8 cellular contexts compared by ENCODE assay signal in the genomic region with DNA sequence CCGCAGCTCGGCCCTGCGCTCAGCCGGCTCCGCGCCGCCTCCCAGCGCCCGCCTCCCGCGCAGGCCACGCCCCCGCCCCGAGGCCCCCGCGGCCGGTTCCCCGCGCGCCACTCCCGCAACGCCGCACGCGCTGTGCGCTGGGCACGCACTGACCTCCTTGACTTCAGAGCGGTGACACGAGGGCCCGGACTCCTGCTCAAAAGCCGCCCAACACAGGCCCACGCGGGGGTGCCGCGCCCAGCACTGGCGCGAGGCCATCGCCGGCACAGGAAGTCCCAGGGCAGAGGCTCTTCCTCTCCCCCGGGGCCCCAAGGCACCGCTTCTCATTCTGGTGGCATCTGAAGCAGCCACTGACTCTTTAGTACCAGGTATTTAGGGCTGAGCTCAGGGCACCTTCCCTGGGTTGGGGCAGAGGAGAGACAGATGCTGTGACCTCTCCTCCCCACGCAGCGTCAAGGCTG. TPM values are rescaled to one million over a fixed set of nuclear protein-coding genes. Genes with fewer than 3 reads are reported as not detected.
A peak's percentile ranks its signal among the peaks of the same experiment; 100 is the strongest.
DNase-seq lines count a peak whose midpoint lies in the region; ATAC-seq, FAIRE-seq and TF ChIP-seq lines count a peak whose summit lies in the region.

No MANE protein-coding gene starts in this region.

- H3K9ac ChIP-seq in HepG2 (ENCODE audit: insufficient read depth, low read depth, low read length), result peak overlapping the region; percentile 57

- FAIRE-seq in HepG2 (lab: Jason Lieb, UNC), result no peak

- H2AFZ ChIP-seq in HepG2 (ENCODE audit: low read length), result no peak overlapping the region

- H3K27ac ChIP-seq in DOHH2 (ENCODE audit: low read depth, low read length) (no peak overlapping the region), HepG2 (ENCODE audit: extremely low read length, insufficient read depth, low read length) (no peak overlapping the region)

- BruUV-seq in HepG2 (replicated peaks; lab: Mats Ljungman, UMichigan), result no TSS peak

- H4K20me1 ChIP-seq in DOHH2 (ENCODE audit: control insufficient read depth, insufficient read depth, low read depth, low read length), result peaks cover 5% of the 10 kb centered on the region
- peaks cover 8% of the 10 kb centered on the region for H4K20me1 ChIP-seq in HepG2 (ENCODE audit: insufficient read depth, low read length)

- H3K27me3 ChIP-seq in DOHH2 (ENCODE audit: control insufficient read depth, low read length), result no peaks in the 10 kb centered on the region
- 0 out of 5 replicates have a peak, but pooled peaks cover 0 to 8% of the 10 kb centered on the region in 2 experiments for H3K27me3 ChIP-seq in HepG2 (ENCODE audit: control insufficient read depth in 1 of 2, insufficient read depth in 2 of 2, low read length in 2 of 2)

- peaks cover 9% of the 10 kb centered on the region; the same call in 1 of the 2 replicates for H3F3A ChIP-seq in DOHH2 (ENCODE audit: control insufficient read depth, insufficient read depth)

- H3K9me3 ChIP-seq in DOHH2 (ENCODE audit: control insufficient read depth, insufficient read depth, low read length), result no peaks in the 10 kb centered on the region
- H3K9me3 ChIP-seq in HepG2 (ENCODE audit: low read length), result no peaks in the 10 kb centered on the region

- WGBS in HepG2 (ENCODE audit: low lambda C conversion rate), result 0% methylated on average over 2 of the region's 43 CpGs

- H3K4me1 ChIP-seq in DOHH2 (ENCODE audit: control insufficient read depth, low read length) (peaks cover 36% of the 10 kb centered on the region), HepG2 (ENCODE audit: insufficient read depth, low read length) (peaks cover 65% of the 10 kb centered on the region)

- TF ChIP-seq EP300 in HepG2 (IDR thresholded peaks at IDR 0.05; ENCODE audit: low read depth in 2 of 2, low read length in 2 of 2) (no peak), HepG2 (CRISPR knock-in tag; IDR thresholded peaks at IDR 0.05; ENCODE audit: borderline replicate concordance) (no peak)

- peak; percentile 46 for ATAC-seq in GM21529 (IDR thresholded peaks at IDR 0.05; ENCODE audit: unreplicated experiment)
- peak; percentile 42 for ATAC-seq in HepG2

- CTCF ChIA-PET in HepG2 (lab: Yijun Ruan, JAX; ENCODE audit: low intra/inter-chr PET ratio, low total read pairs), result interaction anchor here (1.3 to 6.1 kb wide), 3 partner anchors 14 to 35 kb away, joined by 4 to 81 read pairs (median 5); no protein-coding TSS in a partner anchor

- H3K4me2 ChIP-seq in DOHH2 (ENCODE audit: low read length) (peak overlapping the region; percentile 99), HepG2 (ENCODE audit: low read depth, low read length) (peak overlapping the region; percentile 100)

- TF ChIP-seq POLR2A in HepG2 (IDR thresholded peaks at IDR 0.05; ENCODE audit: insufficient read depth in 1 of 2, low read depth in 2 of 2, low read length in 2 of 2), result no peak

- DNase-seq in LoVo (ENCODE audit: low spot score) (peak; percentile 45), cerebellar cortex (ENCODE audit: low spot score) (peak; percentile 58), HepG2 (ENCODE audit: low spot score) (no peak), cortex of kidney (lab: John Stamatoyannopoulos, UW) (no peak)
- peak; percentile 31 for DNase-seq in activated CD4-positive, CD25-positive, alpha-beta regulatory T cell treated with anti-CD3 and anti-CD28 coated beads, Interleukin-2, amount 50 U/mL, for 16 hours (ENCODE audit: low read depth, low spot score)
- DNase-seq in stimulated activated CD4-positive, alpha-beta T cell treated with anti-CD3 and anti-CD28 coated beads, Interleukin-4, amount 100 ng/mL, for 4 hours, result peak; percentile 50 to 69

- POLR2A ChIA-PET in HepG2 (lab: Yijun Ruan, JAX), result interaction anchor here (1.0 kb wide), 1 partner anchor 17 kb away, joined by 3 read pairs; no protein-coding TSS in a partner anchor

- intact Hi-C loops in HepG2 (cut with micrococcal nuclease; ENCODE audit: unreplicated experiment), result loop anchor here (2.0 kb wide), 1 partner anchor 19 kb away; no protein-coding TSS in a partner anchor

- in situ Hi-C loops in HepG2 (cut with HindIII; ENCODE audit: extremely low pct_ligation_motif_present, low pct_unique_long_range_greater_than_20kb), result no loop called here

- no peaks in the 10 kb centered on the region for H3K36me3 ChIP-seq in DOHH2 (ENCODE audit: control insufficient read depth, low read length)
- H3K36me3 ChIP-seq in HepG2 (replicated peaks in 1 of 2; ENCODE audit: control insufficient read depth in 1 of 2, insufficient read depth in 2 of 2, low read length in 2 of 2), result no peaks in the 10 kb centered on the region

- H3K4me3 ChIP-seq in DOHH2 (ENCODE audit: low read length) (peak overlapping the region; percentile 85), HepG2 (replicated peaks in 1 of 3; ENCODE audit: insufficient read depth in 1 of 3, low read depth in 2 of 3, low read length in 3 of 3) (peak overlapping the region; percentile 51 to 78 (median 69))

- TF ChIP-seq RAD21 in HepG2 (CRISPR knock-in tag; IDR thresholded peaks at IDR 0.05), result no peak

- H3K79me2 ChIP-seq in DOHH2 (ENCODE audit: control insufficient read depth, low read length) (no peaks in the 10 kb centered on the region), HepG2 (ENCODE audit: insufficient read depth, low read length) (no peaks in the 10 kb centered on the region)

- H3K9me2 ChIP-seq in DOHH2 (replicated peaks; ENCODE audit: control insufficient read depth, low read length), result no peaks in the 10 kb centered on the region

- TF ChIP-seq CTCF in DOHH2 (IDR thresholded peaks at IDR 0.05; ENCODE audit: low read depth, low read length, poor library complexity, severe bottlenecking) (no peak), HepG2 (CRISPR knock-in tag; IDR thresholded peaks at IDR 0.05) (no peak)

TF ChIP-seq in HepG2, 621 proteins besides CTCF, POLR2A, EP300 and RAD21 (continues in another document):
- TF ChIP-seq GABPA (IDR thresholded peaks at IDR 0.05; ENCODE audit: low read depth, low read length) (no peak), GABPA (CRISPR knock-in tag; IDR thresholded peaks at IDR 0.05; ENCODE audit: low read depth) (0 out of 2 replicates have a peak, but pooled peaks have one; percentile 12), ZNF225 (CRISPR knock-in tag; IDR thresholded peaks at IDR 0.05) (0 out of 2 replicates have a peak, but pooled peaks have one; percentile 28), IKZF4 (CRISPR knock-in tag; IDR thresholded peaks at IDR 0.05; ENCODE audit: borderline replicate concordance, low read depth, not compliant biosample characterization) (peak; percentile 31), ZNF747 (CRISPR knock-in tag; IDR thresholded peaks at IDR 0.05; ENCODE audit: borderline replicate concordance) (0 out of 2 replicates have a peak, but pooled peaks have one; percentile 31), AGO2 (optimal IDR thresholded peaks at IDR 0.05; ENCODE audit: low read depth, low read length) (peak; percentile 3), ZMAT3 (CRISPR knock-in tag; conservative IDR thresholded peaks at IDR 0.05) (no peak), ZFX (CRISPR knock-in tag; IDR thresholded peaks at IDR 0.05; ENCODE audit: low read depth) (peak; percentile 55), PHF8 (CRISPR knock-in tag; IDR thresholded peaks at IDR 0.05) (peak; percentile 53), ZFY (CRISPR knock-in tag; IDR thresholded peaks at IDR 0.05) (peak; percentile 14; the same call in 1 of the 2 replicates), HDAC1 (CRISPR knock-in tag; IDR thresholded peaks at IDR 0.05) (peak; percentile 55; the same call in 1 of the 2 replicates)
- TF ChIP-seq, protein P1, sequence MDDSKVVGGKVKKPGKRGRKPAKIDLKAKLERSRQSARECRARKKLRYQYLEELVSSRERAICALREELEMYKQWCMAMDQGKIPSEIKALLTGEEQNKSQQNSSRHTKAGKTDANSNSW (CRISPR knock-in tag; IDR thresholded peaks at IDR 0.05; ENCODE audit: borderline replicate concordance), result 0 out of 2 replicates have a peak, but pooled peaks have one; percentile 31
- TF ChIP-seq, protein P2, sequence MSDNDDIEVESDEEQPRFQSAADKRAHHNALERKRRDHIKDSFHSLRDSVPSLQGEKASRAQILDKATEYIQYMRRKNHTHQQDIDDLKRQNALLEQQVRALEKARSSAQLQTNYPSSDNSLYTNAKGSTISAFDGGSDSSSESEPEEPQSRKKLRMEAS (IDR thresholded peaks at IDR 0.05), result peak; percentile 65

RNA-seq across cellular contexts. Expression of a gene that starts 12.4 kb away (rescaled TPM):
- total RNA-seq in HepG2 (2016; rRNA removed; fragmentation: Illumina TruSeq; extraction: Trizol), result 3.5 and 5.8 TPM in 2 replicates
- 1.8 and 2.6 TPM in 2 replicates for total RNA-seq in HepG2 (2016; cell fraction: cytosol; rRNA removed; fragmentation: Illumina TruSeq; extraction: Trizol; ENCODE audit: low read depth)
- total RNA-seq in HepG2 (2016; cell fraction: insoluble cytoplasmic fraction; rRNA removed; fragmentation: Illumina TruSeq; extraction: Trizol), result 4.0 and 5.9 TPM in 2 replicates
- total RNA-seq in HepG2 (2016; cell fraction: membrane; rRNA removed; fragmentation: Illumina TruSeq; extraction: Trizol), result 3.4 and 3.7 TPM in 2 replicates
- total RNA-seq in HepG2 (2016; cell fraction: nucleus; rRNA removed; fragmentation: Illumina TruSeq; extraction: Trizol), result 5.5 and 5.8 TPM in 2 replicates
- polyA plus RNA-seq in HepG2 (2011; rRNA removed), result 4.6 and 7.5 TPM in 2 replicates
- polyA plus RNA-seq in HepG2 (2011; cell fraction: cytosol; rRNA removed), result 2.7 and 3.4 TPM in 2 replicates
- polyA plus RNA-seq in HepG2 (2011; cell fraction: nucleus; rRNA removed), result 35.4 and 45.4 TPM in 2 replicates
- polyA plus RNA-seq in HepG2 (2012), result 6.7 and 12.2 TPM in 2 replicates
- polyA plus RNA-seq in HepG2 (2016; cell fraction: cytosol; fragmentation: Illumina TruSeq; extraction: Trizol; ENCODE audit: low read depth), result 0.76 and 1.1 TPM in 2 replicates
- polyA plus RNA-seq in HepG2 (2016; cell fraction: insoluble cytoplasmic fraction; fragmentation: Illumina TruSeq; extraction: Trizol; ENCODE audit: low read depth), result 7.3 TPM in 2 replicates
- polyA plus RNA-seq in HepG2 (2016; cell fraction: membrane; fragmentation: Illumina TruSeq; extraction: Trizol; ENCODE audit: low read depth), result 1.9 TPM in 2 replicates
- polyA plus RNA-seq in HepG2 (2016; cell fraction: nucleus; fragmentation: Illumina TruSeq; extraction: Trizol; ENCODE audit: insufficient read depth, low read depth), result 24.9 and 28.1 TPM in 2 replicates
- polyA minus RNA-seq in HepG2 (2011; rRNA and poly(A)+ RNA removed; ENCODE audit: low replicate concordance), result 14.4 and 18.0 TPM in 2 replicates
- polyA minus RNA-seq in HepG2 (2011; cell fraction: cytosol; rRNA and poly(A)+ RNA removed), result 4.1 and 6.0 TPM in 2 replicates
- 4.2 and 5.2 TPM in 2 replicates for polyA minus RNA-seq in HepG2 (2011; cell fraction: nucleus; rRNA and poly(A)+ RNA removed)

Comparison
In these comparisons a context has a peak if more than half of its experiments do, and no peak if none do; other contexts are left out.
1. DNase-seq: peak in LoVo (single experiment), activated CD4-positive, CD25-positive, alpha-beta regulatory T cell treated with anti-CD3 and anti-CD28 coated beads, Interleukin-2, amount 50 U/mL, for 16 hours (single experiment), cerebellar cortex (single experiment) and stimulated activated CD4-positive, alpha-beta T cell treated with anti-CD3 and anti-CD28 coated beads, Interleukin-4, amount 100 ng/mL, for 4 hours (2 of 2); none in HepG2 (single experiment) and cortex of kidney (single experiment).